ENCODE assay signal across 1 cellular context in the genomic region with DNA sequence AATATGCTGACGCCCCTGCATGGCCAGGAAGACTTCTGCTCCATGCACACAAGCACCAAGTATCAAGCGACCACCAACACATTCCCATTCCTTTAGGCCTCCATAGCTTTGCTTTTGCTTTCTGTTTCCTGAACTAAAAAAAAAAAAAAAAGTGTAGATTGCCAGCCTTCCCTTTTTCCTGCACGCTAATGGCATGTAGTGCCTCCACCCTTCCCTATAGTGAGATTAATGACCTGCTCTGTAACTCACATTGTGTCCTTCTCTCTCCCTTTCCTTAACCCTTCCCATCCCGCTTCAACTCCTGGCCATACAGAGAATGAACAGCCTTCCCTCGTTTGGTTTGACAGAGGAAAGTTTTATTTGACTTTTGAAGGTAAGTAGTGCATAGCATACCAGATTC.
TF ChIP-seq lines count a peak whose summit lies in the region.

No MANE protein-coding gene starts in this region.

TF ChIP-seq in GM23338, 12 proteins besides CTCF, POLR2A, EP300 and RAD21 (continued from another document):
- TF ChIP-seq, protein P1, sequence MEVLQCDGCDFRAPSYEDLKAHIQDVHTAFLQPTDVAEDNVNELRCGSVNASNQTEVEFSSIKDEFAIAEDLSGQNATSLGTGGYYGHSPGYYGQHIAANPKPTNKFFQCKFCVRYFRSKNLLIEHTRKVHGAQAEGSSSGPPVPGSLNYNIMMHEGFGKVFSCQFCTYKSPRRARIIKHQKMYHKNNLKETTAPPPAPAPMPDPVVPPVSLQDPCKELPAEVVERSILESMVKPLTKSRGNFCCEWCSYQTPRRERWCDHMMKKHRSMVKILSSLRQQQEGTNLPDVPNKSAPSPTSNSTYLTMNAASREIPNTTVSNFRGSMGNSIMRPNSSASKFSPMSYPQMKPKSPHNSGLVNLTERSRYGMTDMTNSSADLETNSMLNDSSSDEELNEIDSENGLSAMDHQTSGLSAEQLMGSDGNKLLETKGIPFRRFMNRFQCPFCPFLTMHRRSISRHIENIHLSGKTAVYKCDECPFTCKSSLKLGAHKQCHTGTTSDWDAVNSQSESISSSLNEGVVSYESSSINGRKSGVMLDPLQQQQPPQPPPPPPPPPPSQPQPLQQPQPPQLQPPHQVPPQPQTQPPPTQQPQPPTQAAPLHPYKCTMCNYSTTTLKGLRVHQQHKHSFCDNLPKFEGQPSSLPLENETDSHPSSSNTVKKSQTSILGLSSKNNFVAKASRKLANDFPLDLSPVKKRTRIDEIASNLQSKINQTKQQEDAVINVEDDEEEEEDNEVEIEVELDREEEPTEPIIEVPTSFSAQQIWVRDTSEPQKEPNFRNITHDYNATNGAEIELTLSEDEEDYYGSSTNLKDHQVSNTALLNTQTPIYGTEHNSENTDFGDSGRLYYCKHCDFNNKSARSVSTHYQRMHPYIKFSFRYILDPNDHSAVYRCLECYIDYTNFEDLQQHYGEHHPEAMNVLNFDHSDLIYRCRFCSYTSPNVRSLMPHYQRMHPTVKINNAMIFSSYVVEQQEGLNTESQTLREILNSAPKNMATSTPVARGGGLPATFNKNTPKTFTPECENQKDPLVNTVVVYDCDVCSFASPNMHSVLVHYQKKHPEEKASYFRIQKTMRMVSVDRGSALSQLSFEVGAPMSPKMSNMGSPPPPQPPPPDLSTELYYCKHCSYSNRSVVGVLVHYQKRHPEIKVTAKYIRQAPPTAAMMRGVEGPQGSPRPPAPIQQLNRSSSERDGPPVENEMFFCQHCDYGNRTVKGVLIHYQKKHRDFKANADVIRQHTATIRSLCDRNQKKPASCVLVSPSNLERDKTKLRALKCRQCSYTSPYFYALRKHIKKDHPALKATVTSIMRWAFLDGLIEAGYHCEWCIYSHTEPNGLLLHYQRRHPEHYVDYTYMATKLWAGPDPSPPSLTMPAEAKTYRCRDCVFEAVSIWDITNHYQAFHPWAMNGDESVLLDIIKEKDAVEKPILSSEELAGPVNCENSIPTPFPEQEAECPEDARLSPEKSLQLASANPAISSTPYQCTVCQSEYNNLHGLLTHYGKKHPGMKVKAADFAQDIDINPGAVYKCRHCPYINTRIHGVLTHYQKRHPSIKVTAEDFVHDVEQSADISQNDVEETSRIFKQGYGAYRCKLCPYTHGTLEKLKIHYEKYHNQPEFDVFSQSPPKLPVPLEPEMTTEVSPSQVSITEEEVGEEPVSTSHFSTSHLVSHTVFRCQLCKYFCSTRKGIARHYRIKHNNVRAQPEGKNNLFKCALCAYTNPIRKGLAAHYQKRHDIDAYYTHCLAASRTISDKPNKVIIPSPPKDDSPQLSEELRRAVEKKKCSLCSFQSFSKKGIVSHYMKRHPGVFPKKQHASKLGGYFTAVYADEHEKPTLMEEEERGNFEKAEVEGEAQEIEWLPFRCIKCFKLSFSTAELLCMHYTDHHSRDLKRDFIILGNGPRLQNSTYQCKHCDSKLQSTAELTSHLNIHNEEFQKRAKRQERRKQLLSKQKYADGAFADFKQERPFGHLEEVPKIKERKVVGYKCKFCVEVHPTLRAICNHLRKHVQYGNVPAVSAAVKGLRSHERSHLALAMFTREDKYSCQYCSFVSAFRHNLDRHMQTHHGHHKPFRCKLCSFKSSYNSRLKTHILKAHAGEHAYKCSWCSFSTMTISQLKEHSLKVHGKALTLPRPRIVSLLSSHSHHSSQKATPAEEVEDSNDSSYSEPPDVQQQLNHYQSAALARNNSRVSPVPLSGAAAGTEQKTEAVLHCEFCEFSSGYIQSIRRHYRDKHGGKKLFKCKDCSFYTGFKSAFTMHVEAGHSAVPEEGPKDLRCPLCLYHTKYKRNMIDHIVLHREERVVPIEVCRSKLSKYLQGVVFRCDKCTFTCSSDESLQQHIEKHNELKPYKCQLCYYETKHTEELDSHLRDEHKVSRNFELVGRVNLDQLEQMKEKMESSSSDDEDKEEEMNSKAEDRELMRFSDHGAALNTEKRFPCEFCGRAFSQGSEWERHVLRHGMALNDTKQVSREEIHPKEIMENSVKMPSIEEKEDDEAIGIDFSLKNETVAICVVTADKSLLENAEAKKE (CRISPR knock-in tag; IDR thresholded peaks at IDR 0.05), result no peak
- TF ChIP-seq, protein P2, sequence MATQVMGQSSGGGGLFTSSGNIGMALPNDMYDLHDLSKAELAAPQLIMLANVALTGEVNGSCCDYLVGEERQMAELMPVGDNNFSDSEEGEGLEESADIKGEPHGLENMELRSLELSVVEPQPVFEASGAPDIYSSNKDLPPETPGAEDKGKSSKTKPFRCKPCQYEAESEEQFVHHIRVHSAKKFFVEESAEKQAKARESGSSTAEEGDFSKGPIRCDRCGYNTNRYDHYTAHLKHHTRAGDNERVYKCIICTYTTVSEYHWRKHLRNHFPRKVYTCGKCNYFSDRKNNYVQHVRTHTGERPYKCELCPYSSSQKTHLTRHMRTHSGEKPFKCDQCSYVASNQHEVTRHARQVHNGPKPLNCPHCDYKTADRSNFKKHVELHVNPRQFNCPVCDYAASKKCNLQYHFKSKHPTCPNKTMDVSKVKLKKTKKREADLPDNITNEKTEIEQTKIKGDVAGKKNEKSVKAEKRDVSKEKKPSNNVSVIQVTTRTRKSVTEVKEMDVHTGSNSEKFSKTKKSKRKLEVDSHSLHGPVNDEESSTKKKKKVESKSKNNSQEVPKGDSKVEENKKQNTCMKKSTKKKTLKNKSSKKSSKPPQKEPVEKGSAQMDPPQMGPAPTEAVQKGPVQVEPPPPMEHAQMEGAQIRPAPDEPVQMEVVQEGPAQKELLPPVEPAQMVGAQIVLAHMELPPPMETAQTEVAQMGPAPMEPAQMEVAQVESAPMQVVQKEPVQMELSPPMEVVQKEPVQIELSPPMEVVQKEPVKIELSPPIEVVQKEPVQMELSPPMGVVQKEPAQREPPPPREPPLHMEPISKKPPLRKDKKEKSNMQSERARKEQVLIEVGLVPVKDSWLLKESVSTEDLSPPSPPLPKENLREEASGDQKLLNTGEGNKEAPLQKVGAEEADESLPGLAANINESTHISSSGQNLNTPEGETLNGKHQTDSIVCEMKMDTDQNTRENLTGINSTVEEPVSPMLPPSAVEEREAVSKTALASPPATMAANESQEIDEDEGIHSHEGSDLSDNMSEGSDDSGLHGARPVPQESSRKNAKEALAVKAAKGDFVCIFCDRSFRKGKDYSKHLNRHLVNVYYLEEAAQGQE (IDR thresholded peaks at IDR 0.05; ENCODE audit: unreplicated experiment), result no peak
- no peak for TF ChIP-seq ZNF331 (CRISPR knock-in tag; IDR thresholded peaks at IDR 0.05; ENCODE audit: low read depth)
- TF ChIP-seq CREB1 (CRISPR knock-in tag; IDR thresholded peaks at IDR 0.05; ENCODE audit: low read depth), result no peak
- TF ChIP-seq ZNF114 (CRISPR knock-in tag; IDR thresholded peaks at IDR 0.05), result no peak
- TF ChIP-seq NANOG (IDR thresholded peaks at IDR 0.05; ENCODE audit: borderline replicate concordance), result no peak
- no peak for TF ChIP-seq EZH2 (IDR thresholded peaks at IDR 0.05; ENCODE audit: low read depth, unreplicated experiment)
- no peak for TF ChIP-seq POLR2AphosphoS5 (IDR thresholded peaks at IDR 0.05; ENCODE audit: low read depth)
- TF ChIP-seq EZH2phosphoT487 (IDR thresholded peaks at IDR 0.05; ENCODE audit: unreplicated experiment), result no peak
- TF ChIP-seq, protein P3, sequence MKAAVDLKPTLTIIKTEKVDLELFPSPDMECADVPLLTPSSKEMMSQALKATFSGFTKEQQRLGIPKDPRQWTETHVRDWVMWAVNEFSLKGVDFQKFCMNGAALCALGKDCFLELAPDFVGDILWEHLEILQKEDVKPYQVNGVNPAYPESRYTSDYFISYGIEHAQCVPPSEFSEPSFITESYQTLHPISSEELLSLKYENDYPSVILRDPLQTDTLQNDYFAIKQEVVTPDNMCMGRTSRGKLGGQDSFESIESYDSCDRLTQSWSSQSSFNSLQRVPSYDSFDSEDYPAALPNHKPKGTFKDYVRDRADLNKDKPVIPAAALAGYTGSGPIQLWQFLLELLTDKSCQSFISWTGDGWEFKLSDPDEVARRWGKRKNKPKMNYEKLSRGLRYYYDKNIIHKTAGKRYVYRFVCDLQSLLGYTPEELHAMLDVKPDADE (IDR thresholded peaks at IDR 0.05), result no peak
